1 cellular context compared by ENCODE assay signal in the genomic region with DNA sequence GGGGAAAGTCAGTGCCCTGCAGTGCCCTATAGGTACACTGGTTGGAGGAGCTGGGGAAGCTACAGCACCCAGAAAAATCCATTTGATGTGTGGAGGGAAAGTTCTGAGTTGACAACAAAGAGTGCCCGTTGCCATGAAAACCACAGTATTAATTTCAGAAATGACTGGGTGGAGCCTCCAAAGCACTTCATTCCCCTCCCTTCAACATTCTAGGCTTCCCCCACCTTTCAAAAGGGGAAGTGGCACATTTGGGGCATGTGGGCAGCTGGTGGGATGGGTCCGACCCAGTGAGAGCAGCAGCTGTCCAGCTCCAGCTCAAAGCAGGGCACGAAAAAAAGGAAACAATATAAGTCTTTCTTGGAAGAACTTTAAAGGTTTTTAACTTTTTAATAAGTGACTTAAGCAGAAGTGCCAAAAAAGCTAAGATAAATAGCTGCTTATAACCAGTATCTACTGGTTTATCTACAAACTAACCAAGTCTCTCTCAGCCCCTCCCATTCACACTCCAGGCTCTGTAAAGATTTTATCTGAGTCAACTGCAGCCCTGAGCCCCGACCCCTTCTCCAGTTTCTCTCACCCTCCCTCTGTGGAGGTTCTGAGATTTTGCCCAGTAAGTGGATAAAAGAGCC.
TF ChIP-seq lines count a peak whose summit lies in the region.

No MANE protein-coding gene starts in this region.

TF ChIP-seq in SK-N-SH treated with all-trans-retinoic acid at 6 μM for 48 hours, 23 proteins besides CTCF, POLR2A, EP300 and RAD21 (continued from another document):
- TF ChIP-seq POU6F1 (CRISPR knock-in tag; IDR thresholded peaks at IDR 0.05; ENCODE audit: borderline replicate concordance, low read depth) (no peak), ESRRG (CRISPR knock-in tag; IDR thresholded peaks at IDR 0.05) (no peak), BACH2 (CRISPR knock-in tag; IDR thresholded peaks at IDR 0.05; ENCODE audit: borderline replicate concordance) (no peak), GLIS3 (CRISPR knock-in tag; IDR thresholded peaks at IDR 0.05) (no peak), PATZ1 (CRISPR knock-in tag; IDR thresholded peaks at IDR 0.05; ENCODE audit: borderline replicate concordance) (no peak), ISL1 (CRISPR knock-in tag; IDR thresholded peaks at IDR 0.05) (no peak), CSDC2 (CRISPR knock-in tag; IDR thresholded peaks at IDR 0.05) (no peak)
- TF ChIP-seq, protein P1, sequence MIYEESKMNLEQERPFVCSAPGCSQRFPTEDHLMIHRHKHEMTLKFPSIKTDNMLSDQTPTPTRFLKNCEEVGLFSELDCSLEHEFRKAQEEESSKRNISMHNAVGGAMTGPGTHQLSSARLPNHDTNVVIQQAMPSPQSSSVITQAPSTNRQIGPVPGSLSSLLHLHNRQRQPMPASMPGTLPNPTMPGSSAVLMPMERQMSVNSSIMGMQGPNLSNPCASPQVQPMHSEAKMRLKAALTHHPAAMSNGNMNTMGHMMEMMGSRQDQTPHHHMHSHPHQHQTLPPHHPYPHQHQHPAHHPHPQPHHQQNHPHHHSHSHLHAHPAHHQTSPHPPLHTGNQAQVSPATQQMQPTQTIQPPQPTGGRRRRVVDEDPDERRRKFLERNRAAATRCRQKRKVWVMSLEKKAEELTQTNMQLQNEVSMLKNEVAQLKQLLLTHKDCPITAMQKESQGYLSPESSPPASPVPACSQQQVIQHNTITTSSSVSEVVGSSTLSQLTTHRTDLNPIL (CRISPR knock-in tag; IDR thresholded peaks at IDR 0.05; ENCODE audit: low read depth) = no peak
- TF ChIP-seq, protein P2, sequence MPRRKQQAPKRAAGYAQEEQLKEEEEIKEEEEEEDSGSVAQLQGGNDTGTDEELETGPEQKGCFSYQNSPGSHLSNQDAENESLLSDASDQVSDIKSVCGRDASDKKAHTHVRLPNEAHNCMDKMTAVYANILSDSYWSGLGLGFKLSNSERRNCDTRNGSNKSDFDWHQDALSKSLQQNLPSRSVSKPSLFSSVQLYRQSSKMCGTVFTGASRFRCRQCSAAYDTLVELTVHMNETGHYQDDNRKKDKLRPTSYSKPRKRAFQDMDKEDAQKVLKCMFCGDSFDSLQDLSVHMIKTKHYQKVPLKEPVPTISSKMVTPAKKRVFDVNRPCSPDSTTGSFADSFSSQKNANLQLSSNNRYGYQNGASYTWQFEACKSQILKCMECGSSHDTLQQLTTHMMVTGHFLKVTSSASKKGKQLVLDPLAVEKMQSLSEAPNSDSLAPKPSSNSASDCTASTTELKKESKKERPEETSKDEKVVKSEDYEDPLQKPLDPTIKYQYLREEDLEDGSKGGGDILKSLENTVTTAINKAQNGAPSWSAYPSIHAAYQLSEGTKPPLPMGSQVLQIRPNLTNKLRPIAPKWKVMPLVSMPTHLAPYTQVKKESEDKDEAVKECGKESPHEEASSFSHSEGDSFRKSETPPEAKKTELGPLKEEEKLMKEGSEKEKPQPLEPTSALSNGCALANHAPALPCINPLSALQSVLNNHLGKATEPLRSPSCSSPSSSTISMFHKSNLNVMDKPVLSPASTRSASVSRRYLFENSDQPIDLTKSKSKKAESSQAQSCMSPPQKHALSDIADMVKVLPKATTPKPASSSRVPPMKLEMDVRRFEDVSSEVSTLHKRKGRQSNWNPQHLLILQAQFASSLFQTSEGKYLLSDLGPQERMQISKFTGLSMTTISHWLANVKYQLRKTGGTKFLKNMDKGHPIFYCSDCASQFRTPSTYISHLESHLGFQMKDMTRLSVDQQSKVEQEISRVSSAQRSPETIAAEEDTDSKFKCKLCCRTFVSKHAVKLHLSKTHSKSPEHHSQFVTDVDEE (CRISPR knock-in tag; IDR thresholded peaks at IDR 0.05) = no peak
